In the genomic region with DNA sequence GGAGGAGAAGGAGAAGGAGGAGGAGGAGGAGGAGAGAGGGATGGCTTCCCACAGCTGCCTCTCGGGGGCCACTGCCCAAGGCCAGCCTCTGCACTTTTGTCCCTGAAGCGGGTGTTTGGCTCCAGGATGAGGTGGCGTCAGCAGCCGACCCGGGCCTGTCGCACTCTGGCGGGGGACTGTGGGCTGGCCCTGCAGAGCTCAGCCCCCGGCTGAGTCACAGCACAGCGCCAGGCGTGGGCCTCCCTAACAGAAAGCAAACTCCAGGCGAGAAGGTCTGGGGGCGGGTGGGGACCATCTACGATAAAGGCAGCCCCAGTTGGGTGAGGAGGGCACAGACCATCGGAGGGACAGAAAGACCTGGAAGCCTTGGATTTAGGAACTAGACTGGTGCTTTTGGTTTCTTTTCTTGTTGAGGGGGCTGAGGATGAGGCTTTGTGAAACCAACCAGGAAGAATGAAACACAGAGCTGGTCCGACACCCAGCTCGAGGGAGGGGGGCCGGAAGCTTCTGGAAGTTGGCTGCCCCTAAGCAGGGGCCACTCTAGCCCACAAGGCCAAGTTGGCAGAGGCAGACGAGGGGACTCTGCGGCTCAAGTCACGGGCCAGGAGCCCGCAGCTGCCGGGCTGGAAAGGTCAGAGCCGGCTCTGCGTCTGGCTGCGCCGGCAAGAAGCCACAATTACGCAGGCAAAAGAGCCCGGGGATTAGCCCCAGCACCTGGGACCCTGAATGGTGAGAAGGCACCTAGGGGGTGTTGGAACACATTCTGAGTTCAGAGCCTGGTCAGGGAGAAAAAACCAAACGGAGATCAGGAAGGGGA, we compare ENCODE assay signal across 1 cellular context.
TF ChIP-seq lines count a peak whose summit lies in the region.

No MANE protein-coding gene starts in this region.

TF ChIP-seq in WTC11, 78 proteins besides CTCF, POLR2A, EP300 and RAD21 (continued from another document):
- TF ChIP-seq, protein P1, sequence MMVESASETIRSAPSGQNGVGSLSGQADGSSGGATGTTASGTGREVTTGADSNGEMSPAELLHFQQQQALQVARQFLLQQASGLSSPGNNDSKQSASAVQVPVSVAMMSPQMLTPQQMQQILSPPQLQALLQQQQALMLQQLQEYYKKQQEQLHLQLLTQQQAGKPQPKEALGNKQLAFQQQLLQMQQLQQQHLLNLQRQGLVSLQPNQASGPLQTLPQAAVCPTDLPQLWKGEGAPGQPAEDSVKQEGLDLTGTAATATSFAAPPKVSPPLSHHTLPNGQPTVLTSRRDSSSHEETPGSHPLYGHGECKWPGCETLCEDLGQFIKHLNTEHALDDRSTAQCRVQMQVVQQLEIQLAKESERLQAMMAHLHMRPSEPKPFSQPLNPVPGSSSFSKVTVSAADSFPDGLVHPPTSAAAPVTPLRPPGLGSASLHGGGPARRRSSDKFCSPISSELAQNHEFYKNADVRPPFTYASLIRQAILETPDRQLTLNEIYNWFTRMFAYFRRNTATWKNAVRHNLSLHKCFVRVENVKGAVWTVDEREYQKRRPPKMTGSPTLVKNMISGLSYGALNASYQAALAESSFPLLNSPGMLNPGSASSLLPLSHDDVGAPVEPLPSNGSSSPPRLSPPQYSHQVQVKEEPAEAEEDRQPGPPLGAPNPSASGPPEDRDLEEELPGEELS (CRISPR knock-in tag; IDR thresholded peaks at IDR 0.05): no peak
- peak; percentile 60 for TF ChIP-seq GABPB1 (CRISPR knock-in tag; IDR thresholded peaks at IDR 0.05)
- 0 out of 2 replicates have a peak, but pooled peaks have one; percentile 28 for TF ChIP-seq FOXP1 (CRISPR knock-in tag; IDR thresholded peaks at IDR 0.05; ENCODE audit: borderline replicate concordance)
- TF ChIP-seq, protein P2, sequence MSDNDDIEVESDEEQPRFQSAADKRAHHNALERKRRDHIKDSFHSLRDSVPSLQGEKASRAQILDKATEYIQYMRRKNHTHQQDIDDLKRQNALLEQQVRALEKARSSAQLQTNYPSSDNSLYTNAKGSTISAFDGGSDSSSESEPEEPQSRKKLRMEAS (CRISPR knock-in tag; IDR thresholded peaks at IDR 0.05): peak; percentile 25; the same call in 1 of the 2 replicates
- TF ChIP-seq ZNF263 (CRISPR knock-in tag; IDR thresholded peaks at IDR 0.05; ENCODE audit: low read depth): peak; percentile 97
- TF ChIP-seq MYBL2 (CRISPR knock-in tag; IDR thresholded peaks at IDR 0.05): 0 out of 2 replicates have a peak, but pooled peaks have one; percentile 41
- TF ChIP-seq, protein P3, sequence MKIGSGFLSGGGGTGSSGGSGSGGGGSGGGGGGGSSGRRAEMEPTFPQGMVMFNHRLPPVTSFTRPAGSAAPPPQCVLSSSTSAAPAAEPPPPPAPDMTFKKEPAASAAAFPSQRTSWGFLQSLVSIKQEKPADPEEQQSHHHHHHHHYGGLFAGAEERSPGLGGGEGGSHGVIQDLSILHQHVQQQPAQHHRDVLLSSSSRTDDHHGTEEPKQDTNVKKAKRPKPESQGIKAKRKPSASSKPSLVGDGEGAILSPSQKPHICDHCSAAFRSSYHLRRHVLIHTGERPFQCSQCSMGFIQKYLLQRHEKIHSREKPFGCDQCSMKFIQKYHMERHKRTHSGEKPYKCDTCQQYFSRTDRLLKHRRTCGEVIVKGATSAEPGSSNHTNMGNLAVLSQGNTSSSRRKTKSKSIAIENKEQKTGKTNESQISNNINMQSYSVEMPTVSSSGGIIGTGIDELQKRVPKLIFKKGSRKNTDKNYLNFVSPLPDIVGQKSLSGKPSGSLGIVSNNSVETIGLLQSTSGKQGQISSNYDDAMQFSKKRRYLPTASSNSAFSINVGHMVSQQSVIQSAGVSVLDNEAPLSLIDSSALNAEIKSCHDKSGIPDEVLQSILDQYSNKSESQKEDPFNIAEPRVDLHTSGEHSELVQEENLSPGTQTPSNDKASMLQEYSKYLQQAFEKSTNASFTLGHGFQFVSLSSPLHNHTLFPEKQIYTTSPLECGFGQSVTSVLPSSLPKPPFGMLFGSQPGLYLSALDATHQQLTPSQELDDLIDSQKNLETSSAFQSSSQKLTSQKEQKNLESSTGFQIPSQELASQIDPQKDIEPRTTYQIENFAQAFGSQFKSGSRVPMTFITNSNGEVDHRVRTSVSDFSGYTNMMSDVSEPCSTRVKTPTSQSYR (CRISPR knock-in tag; IDR thresholded peaks at IDR 0.05): 0 out of 2 replicates have a peak, but pooled peaks have one; percentile 50
